ENCODE assay signal across 9 cellular contexts in genomic region chr16:1962161-1963153, GRCh38. TPM values are rescaled to one million over a fixed set of nuclear protein-coding genes. Genes with fewer than 3 reads are reported as not detected.
DNase-seq lines count a peak whose midpoint lies in the region; TF ChIP-seq lines count a peak whose summit lies in the region.
"Not testable (repeated sequence)": the region's sequence is repeated elsewhere in the genome, so short reads cannot be mapped to it uniquely, and the experiment has no call there.
"Had no signal": no experiment of that assay in that cellular context is flagged by ENCODE, and none has a peak within 500 bp of the region (broad histone marks: within the 10 kb centered on the region; RNA-seq: fewer than 3 reads in every experiment).

No MANE protein-coding gene starts in this region.

- H3K4me1 ChIP-seq in GM23248 (ENCODE audit: insufficient read depth), result not testable (repeated sequence)
- H3K4me1 ChIP-seq in SJSA1 (replicated peaks), result peaks cover 39% of the 10 kb centered on the region

- not testable (repeated sequence) for H3K9me2 ChIP-seq in GM23248 (ENCODE audit: insufficient read depth)

- not testable (repeated sequence) for H3K9me3 ChIP-seq in GM23248 (ENCODE audit: low read depth); SJSA1 (replicated peaks)

- H3F3A ChIP-seq in GM23248 (ENCODE audit: insufficient read depth), result peaks cover 40% of the 10 kb centered on the region

- peaks cover 73% of the 10 kb centered on the region for H3K79me2 ChIP-seq in GM23248 (ENCODE audit: insufficient read depth)

- H3K9ac ChIP-seq in GM23248, result peak overlapping the region; percentile 97; the same call in 1 of the 2 replicates

- not testable (repeated sequence) for H3K27me3 Mint-ChIP-seq in activated naive CD4-positive, alpha-beta T cell treated with anti-CD3 and anti-CD28 coated beads, Interleukin-2, amount 10 ng/mL, durations not matched to agents 7 days and 5 days; nephron (ENCODE audit: low read depth)

- H3K27ac ChIP-seq in 22Rv1, result peak overlapping the region; percentile 96
- H3K27ac ChIP-seq in GM23248, result 0 out of 2 replicates have a peak overlapping the region, but pooled peaks have one; percentile 91
- not testable (repeated sequence) for H3K27ac ChIP-seq in SJSA1
- H3K27ac ChIP-seq in epithelial cell of prostate, result peak overlapping the region; percentile 94

- not testable (repeated sequence) for H3K27me3 ChIP-seq in GM23248 (replicated peaks; ENCODE audit: insufficient read depth); SJSA1 (replicated peaks)

- CTCF ChIA-PET in activated naive CD4-positive, alpha-beta T cell treated with anti-CD3 and anti-CD28 coated beads, Interleukin-2, amount 10 ng/mL, durations not matched to agents 7 days and 5 days (lab: Charles Lee), result not testable (repeated sequence)

- H3K4me2 ChIP-seq in GM23248 (ENCODE audit: unreplicated experiment), result not testable (repeated sequence)

- peak overlapping the region; percentile 93 for H3K4me3 ChIP-seq in GM23248
- H3K4me3 ChIP-seq in SJSA1, result peak overlapping the region; percentile 88; the same call in 1 of the 2 replicates

- peaks cover 51% of the 10 kb centered on the region for H3K4me1 Mint-ChIP-seq in activated naive CD4-positive, alpha-beta T cell treated with anti-CD3 and anti-CD28 coated beads, Interleukin-2, amount 10 ng/mL, durations not matched to agents 7 days and 5 days
- H3K4me1 Mint-ChIP-seq in nephron, result peaks cover 27% of the 10 kb centered on the region

- in situ Hi-C loops in GM23248 (cut with MboI), result not testable (repeated sequence)

- TF ChIP-seq CTCF in 22Rv1 (IDR thresholded peaks at IDR 0.05); nephron (IDR thresholded peaks at IDR 0.05; ENCODE audit: unreplicated experiment in 3 of 3): not testable (repeated sequence)

- peaks cover 32% of the 10 kb centered on the region for H3K36me3 Mint-ChIP-seq in activated naive CD4-positive, alpha-beta T cell treated with anti-CD3 and anti-CD28 coated beads, Interleukin-2, amount 10 ng/mL, durations not matched to agents 7 days and 5 days
- peaks cover 30% of the 10 kb centered on the region for H3K36me3 Mint-ChIP-seq in nephron (ENCODE audit: low read depth)

- H3K27ac Mint-ChIP-seq in activated naive CD4-positive, alpha-beta T cell treated with anti-CD3 and anti-CD28 coated beads, Interleukin-2, amount 10 ng/mL, durations not matched to agents 7 days and 5 days, result peak overlapping the region; percentile 94
- peak overlapping the region in 1 of 3 experiments; percentile 75 for H3K27ac Mint-ChIP-seq in nephron

- 83 to 89% methylated on average over 29 to 37 of the region's 37 CpGs for WGBS in GM23248 (ENCODE audit: low coverage in 1 of 2, low lambda C conversion rate in 2 of 2, missing lambda C conversion rate in 2 of 2), 2 experiments

- H2AFZ ChIP-seq in GM23248, result not testable (repeated sequence)

- H3K36me3 ChIP-seq in GM23248 (ENCODE audit: low read depth) (peaks cover 24% of the 10 kb centered on the region), SJSA1 (peaks cover 69% of the 10 kb centered on the region)

- not testable (repeated sequence) for H4K20me1 ChIP-seq in GM23248 (ENCODE audit: insufficient read depth)

- peak overlapping the region; percentile 92 for H3K4me3 Mint-ChIP-seq in activated naive CD4-positive, alpha-beta T cell treated with anti-CD3 and anti-CD28 coated beads, Interleukin-2, amount 10 ng/mL, durations not matched to agents 7 days and 5 days
- peak overlapping the region; percentile 96 to 99 (median 96) for H3K4me3 Mint-ChIP-seq in nephron

- H3K9me3 Mint-ChIP-seq in activated naive CD4-positive, alpha-beta T cell treated with anti-CD3 and anti-CD28 coated beads, Interleukin-2, amount 10 ng/mL, durations not matched to agents 7 days and 5 days; nephron: not testable (repeated sequence)

- not testable (repeated sequence) for DNase-seq in GM23248; SJSA1 (ENCODE audit: low read depth in 1 of 2, low spot score in 2 of 2); activated naive CD4-positive, alpha-beta T cell treated with anti-CD3 and anti-CD28 coated beads, Interleukin-2, amount 10 ng/mL, durations not matched to agents 7 days and 5 days; epithelial cell of prostate (ENCODE audit: low read depth, low spot score)

RNA-seq across cellular contexts. Expression of gene RPS2, which starts 2.2 kb away (rescaled TPM):
- 1,339 and 1,536 TPM in 2 replicates for total RNA-seq in GM23248 (2014; rRNA removed; shearing (Covaris generic))
- 1,060 and 1,077 TPM in 2 replicates for polyA plus RNA-seq in GM23248 (2016; fragmentation: Nextera tagmentation; extraction: Ambion mirVana)
- total RNA-seq in SJSA1 (2014; rRNA removed; shearing (Covaris generic)), result 2,199 and 2,611 TPM in 2 replicates

RNA-seq across cellular contexts. Expression of gene NDUFB10, which starts 3.1 kb away (rescaled TPM):
- total RNA-seq in GM23248 (2014; rRNA removed; shearing (Covaris generic)), result 136 and 220 TPM in 2 replicates
- 266 and 279 TPM in 2 replicates for polyA plus RNA-seq in GM23248 (2016; fragmentation: Nextera tagmentation; extraction: Ambion mirVana)
- 273 and 292 TPM in 2 replicates for total RNA-seq in SJSA1 (2014; rRNA removed; shearing (Covaris generic))

RNA-seq across cellular contexts. Expression of gene RNF151, which starts 4.2 kb away (rescaled TPM):
- not detected in 2 replicates for total RNA-seq in GM23248 (2014; rRNA removed; shearing (Covaris generic))
- 0.25 TPM in 1 of 2 replicates, not detected in the other for polyA plus RNA-seq in GM23248 (2016; fragmentation: Nextera tagmentation; extraction: Ambion mirVana)
- not detected in 2 replicates for total RNA-seq in SJSA1 (2014; rRNA removed; shearing (Covaris generic))
- total RNA-seq: kidney, occipital lobe, Right ventricle myocardium superior had no signal

RNA-seq across cellular contexts. Expression of gene RPL3L, which starts 8.0 kb away (rescaled TPM):
- total RNA-seq in GM23248 (2014; rRNA removed; shearing (Covaris generic)), result not detected in 2 replicates
- polyA plus RNA-seq in GM23248 (2016; fragmentation: Nextera tagmentation; extraction: Ambion mirVana), result not detected in 2 replicates
- total RNA-seq in SJSA1 (2014; rRNA removed; shearing (Covaris generic)), result not detected in 2 replicates
- total RNA-seq: kidney, occipital lobe had no signal

RNA-seq across cellular contexts. Expression of gene TBL3, which starts 9.4 kb away (rescaled TPM):
- total RNA-seq in GM23248 (2014; rRNA removed; shearing (Covaris generic)), result 43.7 and 68.5 TPM in 2 replicates
- polyA plus RNA-seq in GM23248 (2016; fragmentation: Nextera tagmentation; extraction: Ambion mirVana), result 46.8 and 52.0 TPM in 2 replicates
- 68.0 and 156 TPM in 2 replicates for total RNA-seq in SJSA1 (2014; rRNA removed; shearing (Covaris generic))
